In genomic region chr16:10847166-10847565, GRCh38 we compare ENCODE assay signal across 17 cellular contexts. TPM values are rescaled to one million over a fixed set of nuclear protein-coding genes. Genes with fewer than 3 reads are reported as not detected.
"Had no signal": no experiment of that assay in that cellular context is flagged by ENCODE, and none has a peak within 500 bp of the region (broad histone marks: within the 10 kb centered on the region; RNA-seq: fewer than 3 reads in every experiment).

No MANE protein-coding gene starts in this region.

- H3K9me3 ChIP-seq: ascending aorta, stomach, thoracic aorta, uterus had no signal

- H3K4me1 ChIP-seq: ascending aorta, uterus had no signal

- H3K27ac ChIP-seq: uterus, VCaP had no signal

- H3K27ac Mint-ChIP-seq: activated naive CD8-positive, alpha-beta T cell treated with anti-CD3 and anti-CD28 coated beads, Interleukin-2, amount 10 ng/mL, durations not matched to agents 7 days and 5 days; nephron progenitor cell had no signal

- H3K36me3 ChIP-seq: ascending aorta, stomach, thoracic aorta, uterus had no signal

- H3K4me3 Mint-ChIP-seq: activated CD4-positive, alpha-beta memory T cell treated with anti-CD3 and anti-CD28 coated beads, Interleukin-2, amount 10 ng/mL, durations not matched to agents 7 days and 5 days; activated naive CD8-positive, alpha-beta T cell treated with anti-CD3 and anti-CD28 coated beads, Interleukin-2, amount 10 ng/mL, durations not matched to agents 7 days and 5 days; nephron progenitor cell had no signal

- H3K4me3 ChIP-seq: ascending aorta, stomach, thoracic aorta, uterus had no signal

- H3K36me3 Mint-ChIP-seq: activated naive CD8-positive, alpha-beta T cell treated with anti-CD3 and anti-CD28 coated beads, Interleukin-2, amount 10 ng/mL, durations not matched to agents 7 days and 5 days had no signal

- H3K9me3 Mint-ChIP-seq: activated CD4-positive, alpha-beta memory T cell treated with anti-CD3 and anti-CD28 coated beads, Interleukin-2, amount 10 ng/mL, durations not matched to agents 7 days and 5 days; activated naive CD8-positive, alpha-beta T cell treated with anti-CD3 and anti-CD28 coated beads, Interleukin-2, amount 10 ng/mL, durations not matched to agents 7 days and 5 days; nephron progenitor cell had no signal

- DNase-seq: activated CD4-positive, alpha-beta memory T cell treated with anti-CD3 and anti-CD28 coated beads, Interleukin-2, amount 10 ng/mL, durations not matched to agents 7 days and 5 days; activated naive CD8-positive, alpha-beta T cell treated with anti-CD3 and anti-CD28 coated beads, Interleukin-2, amount 10 ng/mL, durations not matched to agents 7 days and 5 days; cortex of kidney; hippocampal formation; nephron progenitor cell; stimulated activated CD4-positive, alpha-beta T cell treated with anti-CD3 and anti-CD28 coated beads, Interleukin-15, amount 100 ng/mL, for 24 hours; stimulated activated CD4-positive, alpha-beta T cell treated with anti-CD3 and anti-CD28 coated beads, Interleukin-4, amount 100 ng/mL, for 24 hours; stomach; SW 1271; uterus had no signal

- H3K27me3 ChIP-seq: ascending aorta, stomach, uterus had no signal

- H3K4me1 Mint-ChIP-seq: nephron progenitor cell had no signal

RNA-seq across cellular contexts. Expression of gene TVP23A, which starts 28.6 kb away (rescaled TPM):
- total RNA-seq: activated CD4-positive, alpha-beta memory T cell treated with anti-CD3 and anti-CD28 coated beads, Interleukin-2, amount 10 ng/mL, durations not matched to agents 7 days and 5 days; activated naive CD8-positive, alpha-beta T cell treated with anti-CD3 and anti-CD28 coated beads, Interleukin-2, amount 10 ng/mL, durations not matched to agents 7 days and 5 days; ascending aorta; epithelial cell of proximal tubule; lung microvascular endothelial cell; osteoblast; pulmonary artery endothelial cell had no signal

RNA-seq across cellular contexts. Expression of gene CIITA, which starts 29.8 kb away (rescaled TPM):
- total RNA-seq: epithelial cell of proximal tubule had no signal
